In the genomic region with DNA sequence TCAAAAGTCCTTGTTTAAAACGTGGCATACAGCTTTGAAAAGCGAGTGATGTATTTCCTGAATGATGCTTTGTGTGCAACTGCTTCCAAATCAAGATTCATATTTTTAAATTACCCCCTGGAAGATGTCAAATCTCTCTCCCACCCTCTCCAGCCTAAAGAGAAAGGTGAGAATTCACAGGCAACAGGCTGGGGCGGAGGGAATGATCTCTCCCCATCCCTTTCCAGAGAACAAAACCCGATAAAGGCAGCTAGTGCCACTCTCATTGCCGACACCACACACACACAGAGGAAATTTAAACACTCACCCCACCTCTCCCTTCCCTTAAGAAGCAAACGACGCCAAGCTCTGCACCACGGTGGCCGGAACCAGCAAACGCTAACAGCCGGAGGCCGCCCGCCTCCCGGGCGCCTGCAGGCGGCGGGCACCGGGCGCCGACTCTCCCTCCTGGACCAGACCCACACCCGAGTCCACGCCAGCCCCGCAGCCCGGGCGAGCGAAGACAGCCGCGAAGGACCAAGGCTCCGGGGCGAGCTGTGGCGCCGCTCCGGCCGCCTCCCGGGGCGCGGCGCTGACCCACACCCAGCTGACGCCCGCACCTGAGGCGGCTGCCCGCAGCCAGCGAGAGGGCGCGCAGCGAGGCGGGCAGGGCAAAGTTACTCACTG, we compare ENCODE assay signal across 1 cellular context.
TF ChIP-seq lines count a peak whose summit lies in the region.

No MANE protein-coding gene starts in this region.

TF ChIP-seq in GM12878, 131 proteins besides CTCF, POLR2A, EP300 and RAD21 (continues in another document):
- TF ChIP-seq, protein P1, sequence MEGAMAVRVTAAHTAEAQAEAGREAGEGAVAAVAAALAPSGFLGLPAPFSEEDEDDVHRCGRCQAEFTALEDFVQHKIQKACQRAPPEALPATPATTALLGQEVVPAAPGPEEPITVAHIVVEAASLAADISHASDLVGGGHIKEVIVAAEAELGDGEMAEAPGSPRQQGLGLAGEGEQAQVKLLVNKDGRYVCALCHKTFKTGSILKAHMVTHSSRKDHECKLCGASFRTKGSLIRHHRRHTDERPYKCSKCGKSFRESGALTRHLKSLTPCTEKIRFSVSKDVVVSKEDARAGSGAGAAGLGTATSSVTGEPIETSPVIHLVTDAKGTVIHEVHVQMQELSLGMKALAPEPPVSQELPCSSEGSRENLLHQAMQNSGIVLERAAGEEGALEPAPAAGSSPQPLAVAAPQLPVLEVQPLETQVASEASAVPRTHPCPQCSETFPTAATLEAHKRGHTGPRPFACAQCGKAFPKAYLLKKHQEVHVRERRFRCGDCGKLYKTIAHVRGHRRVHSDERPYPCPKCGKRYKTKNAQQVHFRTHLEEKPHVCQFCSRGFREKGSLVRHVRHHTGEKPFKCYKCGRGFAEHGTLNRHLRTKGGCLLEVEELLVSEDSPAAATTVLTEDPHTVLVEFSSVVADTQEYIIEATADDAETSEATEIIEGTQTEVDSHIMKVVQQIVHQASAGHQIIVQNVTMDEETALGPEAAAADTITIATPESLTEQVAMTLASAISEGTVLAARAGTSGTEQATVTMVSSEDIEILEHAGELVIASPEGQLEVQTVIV (IDR thresholded peaks at IDR 0.05; ENCODE audit: borderline replicate concordance, partially characterized antibody): no peak
- TF ChIP-seq EZH2 (IDR thresholded peaks at IDR 0.05; ENCODE audit: borderline replicate concordance, control insufficient read depth, low read depth, low read length) (no peak), ZNF622 (IDR thresholded peaks at IDR 0.05) (no peak), EED (IDR thresholded peaks at IDR 0.05; ENCODE audit: low read depth) (no peak), SIX5 (IDR thresholded peaks at IDR 0.05; ENCODE audit: low read depth, low read length, severe bottlenecking) (no peak), E2F8 (IDR thresholded peaks at IDR 0.05; ENCODE audit: low read depth, partially characterized antibody) (no peak), RAD51 (IDR thresholded peaks at IDR 0.05) (no peak), SUZ12 (IDR thresholded peaks at IDR 0.05; ENCODE audit: unreplicated experiment) (no peak), ZNF217 (IDR thresholded peaks at IDR 0.05) (0 out of 2 replicates have a peak, but pooled peaks have one; percentile 63), IRF4 (IDR thresholded peaks at IDR 0.05; ENCODE audit: low read depth, low read length) (no peak), NR2C1 (IDR thresholded peaks at IDR 0.05) (no peak), NBN (IDR thresholded peaks at IDR 0.05) (no peak), TCF12 (IDR thresholded peaks at IDR 0.05; ENCODE audit: low read depth, low read length) (no peak), TAF1 (IDR thresholded peaks at IDR 0.05; ENCODE audit: borderline replicate concordance, low read depth, low read length) (0 out of 2 replicates have a peak, but pooled peaks have one; percentile 4), JUNB (IDR thresholded peaks at IDR 0.05) (no peak), IKZF2 (IDR thresholded peaks at IDR 0.05) (no peak), POU2F2 (IDR thresholded peaks at IDR 0.05; ENCODE audit: borderline replicate concordance, low read depth, low read length) (no peak), ZSCAN29 (IDR thresholded peaks at IDR 0.05) (no peak), NFXL1 (IDR thresholded peaks at IDR 0.05; ENCODE audit: borderline replicate concordance) (no peak), SREBF1 (IDR thresholded peaks at IDR 0.05; ENCODE audit: low read length) (no peak), TCF3 (IDR thresholded peaks at IDR 0.05; ENCODE audit: borderline replicate concordance, insufficient read depth, low read depth, low read length) (no peak), PBX3 (IDR thresholded peaks at IDR 0.05; ENCODE audit: insufficient replicate concordance, low read depth, low read length) (no peak), ZZZ3 (IDR thresholded peaks at IDR 0.05; ENCODE audit: control insufficient read depth, insufficient read length, low read depth) (no peak), ESRRA (IDR thresholded peaks at IDR 0.05; ENCODE audit: low read length) (no peak), YY1 (IDR thresholded peaks at IDR 0.05; ENCODE audit: low read depth, low read length) (no peak), SPI1 (IDR thresholded peaks at IDR 0.05; ENCODE audit: borderline replicate concordance, insufficient read depth, low read depth, low read length) (no peak), ZNF384 (IDR thresholded peaks at IDR 0.05; ENCODE audit: borderline replicate concordance, low read depth, low read length) (no peak), CREM (IDR thresholded peaks at IDR 0.05; ENCODE audit: low read depth) (no peak), STAT3 (IDR thresholded peaks at IDR 0.05; ENCODE audit: low read depth, low read length) (no peak), TBL1XR1 (IDR thresholded peaks at IDR 0.05; ENCODE audit: low read depth, low read length) (no peak), BHLHE40 (IDR thresholded peaks at IDR 0.05; ENCODE audit: borderline replicate concordance in 1 of 2, low read depth in 2 of 2, low read length in 1 of 2) (no peak), YBX1 (IDR thresholded peaks at IDR 0.05) (no peak), CEBPB (IDR thresholded peaks at IDR 0.05; ENCODE audit: borderline replicate concordance in 1 of 2, low read depth in 2 of 2, low read length in 2 of 2) (no peak), CHD1 (IDR thresholded peaks at IDR 0.05; ENCODE audit: low read depth, low read length) (no peak)
- TF ChIP-seq, protein P2, sequence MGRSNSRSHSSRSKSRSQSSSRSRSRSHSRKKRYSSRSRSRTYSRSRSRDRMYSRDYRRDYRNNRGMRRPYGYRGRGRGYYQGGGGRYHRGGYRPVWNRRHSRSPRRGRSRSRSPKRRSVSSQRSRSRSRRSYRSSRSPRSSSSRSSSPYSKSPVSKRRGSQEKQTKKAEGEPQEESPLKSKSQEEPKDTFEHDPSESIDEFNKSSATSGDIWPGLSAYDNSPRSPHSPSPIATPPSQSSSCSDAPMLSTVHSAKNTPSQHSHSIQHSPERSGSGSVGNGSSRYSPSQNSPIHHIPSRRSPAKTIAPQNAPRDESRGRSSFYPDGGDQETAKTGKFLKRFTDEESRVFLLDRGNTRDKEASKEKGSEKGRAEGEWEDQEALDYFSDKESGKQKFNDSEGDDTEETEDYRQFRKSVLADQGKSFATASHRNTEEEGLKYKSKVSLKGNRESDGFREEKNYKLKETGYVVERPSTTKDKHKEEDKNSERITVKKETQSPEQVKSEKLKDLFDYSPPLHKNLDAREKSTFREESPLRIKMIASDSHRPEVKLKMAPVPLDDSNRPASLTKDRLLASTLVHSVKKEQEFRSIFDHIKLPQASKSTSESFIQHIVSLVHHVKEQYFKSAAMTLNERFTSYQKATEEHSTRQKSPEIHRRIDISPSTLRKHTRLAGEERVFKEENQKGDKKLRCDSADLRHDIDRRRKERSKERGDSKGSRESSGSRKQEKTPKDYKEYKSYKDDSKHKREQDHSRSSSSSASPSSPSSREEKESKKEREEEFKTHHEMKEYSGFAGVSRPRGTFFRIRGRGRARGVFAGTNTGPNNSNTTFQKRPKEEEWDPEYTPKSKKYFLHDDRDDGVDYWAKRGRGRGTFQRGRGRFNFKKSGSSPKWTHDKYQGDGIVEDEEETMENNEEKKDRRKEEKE (IDR thresholded peaks at IDR 0.05): no peak
- TF ChIP-seq, protein P3, sequence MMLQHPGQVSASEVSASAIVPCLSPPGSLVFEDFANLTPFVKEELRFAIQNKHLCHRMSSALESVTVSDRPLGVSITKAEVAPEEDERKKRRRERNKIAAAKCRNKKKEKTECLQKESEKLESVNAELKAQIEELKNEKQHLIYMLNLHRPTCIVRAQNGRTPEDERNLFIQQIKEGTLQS (IDR thresholded peaks at IDR 0.05; ENCODE audit: borderline replicate concordance, extremely low read depth, low read depth, low read length): no peak
- TF ChIP-seq, protein P4, sequence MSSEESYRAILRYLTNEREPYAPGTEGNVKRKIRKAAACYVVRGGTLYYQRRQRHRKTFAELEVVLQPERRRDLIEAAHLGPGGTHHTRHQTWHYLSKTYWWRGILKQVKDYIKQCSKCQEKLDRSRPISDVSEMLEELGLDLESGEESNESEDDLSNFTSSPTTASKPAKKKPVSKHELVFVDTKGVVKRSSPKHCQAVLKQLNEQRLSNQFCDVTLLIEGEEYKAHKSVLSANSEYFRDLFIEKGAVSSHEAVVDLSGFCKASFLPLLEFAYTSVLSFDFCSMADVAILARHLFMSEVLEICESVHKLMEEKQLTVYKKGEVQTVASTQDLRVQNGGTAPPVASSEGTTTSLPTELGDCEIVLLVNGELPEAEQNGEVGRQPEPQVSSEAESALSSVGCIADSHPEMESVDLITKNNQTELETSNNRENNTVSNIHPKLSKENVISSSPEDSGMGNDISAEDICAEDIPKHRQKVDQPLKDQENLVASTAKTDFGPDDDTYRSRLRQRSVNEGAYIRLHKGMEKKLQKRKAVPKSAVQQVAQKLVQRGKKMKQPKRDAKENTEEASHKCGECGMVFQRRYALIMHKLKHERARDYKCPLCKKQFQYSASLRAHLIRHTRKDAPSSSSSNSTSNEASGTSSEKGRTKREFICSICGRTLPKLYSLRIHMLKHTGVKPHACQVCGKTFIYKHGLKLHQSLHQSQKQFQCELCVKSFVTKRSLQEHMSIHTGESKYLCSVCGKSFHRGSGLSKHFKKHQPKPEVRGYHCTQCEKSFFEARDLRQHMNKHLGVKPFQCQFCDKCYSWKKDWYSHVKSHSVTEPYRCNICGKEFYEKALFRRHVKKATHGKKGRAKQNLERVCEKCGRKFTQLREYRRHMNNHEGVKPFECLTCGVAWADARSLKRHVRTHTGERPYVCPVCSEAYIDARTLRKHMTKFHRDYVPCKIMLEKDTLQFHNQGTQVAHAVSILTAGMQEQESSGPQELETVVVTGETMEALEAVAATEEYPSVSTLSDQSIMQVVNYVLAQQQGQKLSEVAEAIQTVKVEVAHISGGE (CRISPR knock-in tag; IDR thresholded peaks at IDR 0.05): no peak
- TF ChIP-seq, protein P5, sequence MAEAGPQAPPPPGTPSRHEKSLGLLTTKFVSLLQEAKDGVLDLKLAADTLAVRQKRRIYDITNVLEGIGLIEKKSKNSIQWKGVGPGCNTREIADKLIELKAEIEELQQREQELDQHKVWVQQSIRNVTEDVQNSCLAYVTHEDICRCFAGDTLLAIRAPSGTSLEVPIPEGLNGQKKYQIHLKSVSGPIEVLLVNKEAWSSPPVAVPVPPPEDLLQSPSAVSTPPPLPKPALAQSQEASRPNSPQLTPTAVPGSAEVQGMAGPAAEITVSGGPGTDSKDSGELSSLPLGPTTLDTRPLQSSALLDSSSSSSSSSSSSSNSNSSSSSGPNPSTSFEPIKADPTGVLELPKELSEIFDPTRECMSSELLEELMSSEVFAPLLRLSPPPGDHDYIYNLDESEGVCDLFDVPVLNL (IDR thresholded peaks at IDR 0.05; ENCODE audit: low read depth, low read length): no peak
- TF ChIP-seq, protein P6, sequence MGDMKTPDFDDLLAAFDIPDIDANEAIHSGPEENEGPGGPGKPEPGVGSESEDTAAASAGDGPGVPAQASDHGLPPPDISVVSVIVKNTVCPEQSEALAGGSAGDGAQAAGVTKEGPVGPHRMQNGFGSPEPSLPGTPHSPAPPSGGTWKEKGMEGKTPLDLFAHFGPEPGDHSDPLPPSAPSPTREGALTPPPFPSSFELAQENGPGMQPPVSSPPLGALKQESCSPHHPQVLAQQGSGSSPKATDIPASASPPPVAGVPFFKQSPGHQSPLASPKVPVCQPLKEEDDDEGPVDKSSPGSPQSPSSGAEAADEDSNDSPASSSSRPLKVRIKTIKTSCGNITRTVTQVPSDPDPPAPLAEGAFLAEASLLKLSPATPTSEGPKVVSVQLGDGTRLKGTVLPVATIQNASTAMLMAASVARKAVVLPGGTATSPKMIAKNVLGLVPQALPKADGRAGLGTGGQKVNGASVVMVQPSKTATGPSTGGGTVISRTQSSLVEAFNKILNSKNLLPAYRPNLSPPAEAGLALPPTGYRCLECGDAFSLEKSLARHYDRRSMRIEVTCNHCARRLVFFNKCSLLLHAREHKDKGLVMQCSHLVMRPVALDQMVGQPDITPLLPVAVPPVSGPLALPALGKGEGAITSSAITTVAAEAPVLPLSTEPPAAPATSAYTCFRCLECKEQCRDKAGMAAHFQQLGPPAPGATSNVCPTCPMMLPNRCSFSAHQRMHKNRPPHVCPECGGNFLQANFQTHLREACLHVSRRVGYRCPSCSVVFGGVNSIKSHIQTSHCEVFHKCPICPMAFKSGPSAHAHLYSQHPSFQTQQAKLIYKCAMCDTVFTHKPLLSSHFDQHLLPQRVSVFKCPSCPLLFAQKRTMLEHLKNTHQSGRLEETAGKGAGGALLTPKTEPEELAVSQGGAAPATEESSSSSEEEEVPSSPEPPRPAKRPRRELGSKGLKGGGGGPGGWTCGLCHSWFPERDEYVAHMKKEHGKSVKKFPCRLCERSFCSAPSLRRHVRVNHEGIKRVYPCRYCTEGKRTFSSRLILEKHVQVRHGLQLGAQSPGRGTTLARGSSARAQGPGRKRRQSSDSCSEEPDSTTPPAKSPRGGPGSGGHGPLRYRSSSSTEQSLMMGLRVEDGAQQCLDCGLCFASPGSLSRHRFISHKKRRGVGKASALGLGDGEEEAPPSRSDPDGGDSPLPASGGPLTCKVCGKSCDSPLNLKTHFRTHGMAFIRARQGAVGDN (IDR thresholded peaks at IDR 0.05): peak; percentile 64
- TF ChIP-seq, protein P7, sequence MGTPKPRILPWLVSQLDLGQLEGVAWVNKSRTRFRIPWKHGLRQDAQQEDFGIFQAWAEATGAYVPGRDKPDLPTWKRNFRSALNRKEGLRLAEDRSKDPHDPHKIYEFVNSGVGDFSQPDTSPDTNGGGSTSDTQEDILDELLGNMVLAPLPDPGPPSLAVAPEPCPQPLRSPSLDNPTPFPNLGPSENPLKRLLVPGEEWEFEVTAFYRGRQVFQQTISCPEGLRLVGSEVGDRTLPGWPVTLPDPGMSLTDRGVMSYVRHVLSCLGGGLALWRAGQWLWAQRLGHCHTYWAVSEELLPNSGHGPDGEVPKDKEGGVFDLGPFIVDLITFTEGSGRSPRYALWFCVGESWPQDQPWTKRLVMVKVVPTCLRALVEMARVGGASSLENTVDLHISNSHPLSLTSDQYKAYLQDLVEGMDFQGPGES (IDR thresholded peaks at IDR 0.05): no peak
